ENCODE assay signal across 21 cellular contexts in genomic region chr3:77898621-77899020, GRCh38.
"Had no signal": no experiment of that assay in that cellular context is flagged by ENCODE, and none has a peak within 500 bp of the region (broad histone marks: within the 10 kb centered on the region; RNA-seq: fewer than 3 reads in every experiment).

No MANE protein-coding gene starts in this region.

- H3K4me3 ChIP-seq: left ventricle myocardium inferior, lung, mucosa of descending colon, pancreas, prostate gland, skin epidermis, suprapubic skin, thoracic aorta, tibial artery, uterus had no signal

- H3K36me3 ChIP-seq: left ventricle myocardium inferior, pancreas, prostate gland, suprapubic skin, thoracic aorta, tibial artery had no signal

- FAIRE-seq: pancreas had no signal

- H3K27me3 ChIP-seq: pancreas, suprapubic skin, tibial artery, uterus had no signal

- H3K27ac ChIP-seq: left ventricle myocardium inferior, pancreas, prostate gland, skin epidermis, suprapubic skin, thoracic aorta, tibial artery, uterus had no signal

- H3K9me3 ChIP-seq: left ventricle myocardium inferior, mucosa of descending colon, pancreas, prostate gland, suprapubic skin, thoracic aorta, tibial artery, uterus had no signal

- DNase-seq: hippocampal formation; left ventricle myocardium inferior; midbrain; mucosa of descending colon; naive thymus-derived CD4-positive, alpha-beta T cell; pancreas; posterior cingulate gyrus; retina; right cardiac atrium; stimulated activated CD4-positive, alpha-beta T cell treated with anti-CD3 and anti-CD28 coated beads, Interleukin-4, amount 100 ng/mL, for 24 hours; stimulated activated naive CD4-positive, alpha-beta T cell; tibial artery; uterus had no signal

- ATAC-seq: mucosa of descending colon; naive thymus-derived CD4-positive, alpha-beta T cell; natural killer cell treated with Interleukin-12 subunit alpha and Interleukin-12 subunit beta and Interleukin-15 and Interleukin-18, amount 100 ng/mL, for 72 hours; pancreas; right cardiac atrium; sciatic nerve; stimulated activated effector memory CD8-positive, alpha-beta T cell treated with anti-CD3 and anti-CD28 coated beads, Interleukin-12 subunit alpha, Interleukin-12 subunit beta, amount 100 ng/mL, for 72 hours had no signal

- H3K4me1 ChIP-seq: left ventricle myocardium inferior, pancreas, prostate gland, suprapubic skin, tibial artery, uterus had no signal
